Comparison of ENCODE assay signal across 8 cellular contexts in the genomic region with DNA sequence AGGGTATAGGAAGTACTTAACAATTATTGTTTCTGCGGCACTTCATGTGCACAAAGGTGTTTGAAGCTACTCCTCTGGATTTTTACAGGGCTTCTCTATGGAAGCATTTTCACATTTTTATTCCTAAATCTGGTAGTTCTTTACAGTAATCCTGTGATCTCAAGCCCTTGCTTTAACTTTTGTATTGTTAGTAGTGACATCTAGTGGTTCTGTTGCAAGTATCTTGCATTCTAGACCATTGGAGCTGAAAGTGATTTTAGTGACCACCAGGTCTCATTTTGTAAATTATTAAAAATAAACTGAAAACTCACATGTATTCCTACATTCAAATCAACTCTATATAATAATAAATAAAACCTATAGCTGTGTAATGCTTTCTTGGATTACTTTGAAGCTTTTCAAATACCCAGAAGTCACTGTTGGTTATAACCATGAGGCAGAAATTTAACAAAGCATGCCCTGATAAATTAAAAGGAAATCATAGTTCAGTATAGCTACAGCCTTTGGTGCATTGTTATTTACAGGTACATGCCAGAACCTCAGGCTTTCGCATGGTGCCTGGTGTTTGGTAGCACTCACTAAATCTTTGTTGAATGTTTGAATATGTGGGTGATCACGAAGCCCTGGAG. TPM values are rescaled to one million over a fixed set of nuclear protein-coding genes. Genes with fewer than 3 reads are reported as not detected.
DNase-seq lines count a peak whose midpoint lies in the region; ATAC-seq and TF ChIP-seq lines count a peak whose summit lies in the region.

No MANE protein-coding gene starts in this region.

- no peaks in the 10 kb centered on the region for H3K9me3 ChIP-seq in lower lobe of right lung

- no peaks in the 10 kb centered on the region for H3K27me3 ChIP-seq in lower lobe of right lung (ENCODE audit: low read depth)

- H3K27ac ChIP-seq in lower lobe of right lung = no peak overlapping the region

- intact Hi-C loops in lower lobe of right lung (cut with DNase I) = no loop called here

- no peak overlapping the region for H3K4me3 ChIP-seq in lower lobe of right lung

- H3K27me3 Mint-ChIP-seq in stimulated activated naive B cell treated with anti-CD40 and anti-IgM and Interleukin-4, amounts not matched to agents 10 μg/mL and 1 μg/mL and 100 μg/mL, for 72 hours = no peaks in the 10 kb centered on the region

- H3K27ac Mint-ChIP-seq in stimulated activated naive B cell treated with anti-CD40 and anti-IgM and Interleukin-4, amounts not matched to agents 10 μg/mL and 1 μg/mL and 100 μg/mL, for 72 hours = no peak overlapping the region

- H3K4me3 Mint-ChIP-seq in stimulated activated naive B cell treated with anti-CD40 and anti-IgM and Interleukin-4, amounts not matched to agents 10 μg/mL and 1 μg/mL and 100 μg/mL, for 72 hours = no peak overlapping the region

- no peaks in the 10 kb centered on the region for H3K9me3 Mint-ChIP-seq in stimulated activated naive B cell treated with anti-CD40 and anti-IgM and Interleukin-4, amounts not matched to agents 10 μg/mL and 1 μg/mL and 100 μg/mL, for 72 hours

- H3K4me1 Mint-ChIP-seq in stimulated activated naive B cell treated with anti-CD40 and anti-IgM and Interleukin-4, amounts not matched to agents 10 μg/mL and 1 μg/mL and 100 μg/mL, for 72 hours = no peaks in the 10 kb centered on the region

- H3K4me1 ChIP-seq in lower lobe of right lung = no peaks in the 10 kb centered on the region

- DNase-seq in DMS53 treated with DMSO at 0.1 percent for 48 hours (lab: John Stamatoyannopoulos, UW; ENCODE audit: unreplicated experiment) = peak; percentile 15
- DNase-seq in Kasumi-1 (lab: John Stamatoyannopoulos, UW) = peak; percentile 50 to 80
- DNase-seq in amniotic stem cell (lab: John Stamatoyannopoulos, UW) = peak; percentile 22
- no peak for DNase-seq in lower lobe of right lung
- no peak for DNase-seq in stimulated activated naive B cell treated with anti-CD40 and anti-IgM and Interleukin-4, amounts not matched to agents 10 μg/mL and 1 μg/mL and 100 μg/mL, for 72 hours
- no peak for DNase-seq in activated CD4-positive, alpha-beta T cell treated with anti-CD3 and anti-CD28 coated beads, Interleukin-2, amount 50 U/mL, for 48 hours
- no peak for DNase-seq in T1000 (lab: John Stamatoyannopoulos, UW)

- peaks cover 2 to 6% of the 10 kb centered on the region in 2 donors for H3K36me3 Mint-ChIP-seq in stimulated activated naive B cell treated with anti-CD40 and anti-IgM and Interleukin-4, amounts not matched to agents 10 μg/mL and 1 μg/mL and 100 μg/mL, for 72 hours

- ATAC-seq in lower lobe of right lung (no peak), HG03571 (IDR thresholded peaks at IDR 0.05; ENCODE audit: unreplicated experiment) (no peak)
- no peak for ATAC-seq in stimulated activated naive B cell treated with anti-CD40 and anti-IgM and Interleukin-4, amounts not matched to agents 10 μg/mL and 1 μg/mL and 100 μg/mL, for 72 hours (replicated peaks)

- no peaks in the 10 kb centered on the region for H3K36me3 ChIP-seq in lower lobe of right lung

- TF ChIP-seq CTCF in lower lobe of right lung (IDR thresholded peaks at IDR 0.05) = peak; percentile 32

RNA-seq across cellular contexts. Expression of gene RPS23, which starts 18.9 kb away (rescaled TPM):
- 1,400 TPM for total RNA-seq in lower lobe of right lung

Comparison
In these comparisons a context has a peak if more than half of its experiments do, and no peak if none do; other contexts are left out.
1. DNase-seq: peak in DMS53 treated with DMSO at 0.1 percent for 48 hours (single experiment), Kasumi-1 (2 of 2) and amniotic stem cell (single experiment); none in lower lobe of right lung (single experiment), stimulated activated naive B cell treated with anti-CD40 and anti-IgM and Interleukin-4, amounts not matched to agents 10 μg/mL and 1 μg/mL and 100 μg/mL, for 72 hours (single experiment), activated CD4-positive, alpha-beta T cell treated with anti-CD3 and anti-CD28 coated beads, Interleukin-2, amount 50 U/mL, for 48 hours (0 of 2) and T1000 (single experiment).